Comparison of ENCODE assay signal across 16 cellular contexts in the genomic region with DNA sequence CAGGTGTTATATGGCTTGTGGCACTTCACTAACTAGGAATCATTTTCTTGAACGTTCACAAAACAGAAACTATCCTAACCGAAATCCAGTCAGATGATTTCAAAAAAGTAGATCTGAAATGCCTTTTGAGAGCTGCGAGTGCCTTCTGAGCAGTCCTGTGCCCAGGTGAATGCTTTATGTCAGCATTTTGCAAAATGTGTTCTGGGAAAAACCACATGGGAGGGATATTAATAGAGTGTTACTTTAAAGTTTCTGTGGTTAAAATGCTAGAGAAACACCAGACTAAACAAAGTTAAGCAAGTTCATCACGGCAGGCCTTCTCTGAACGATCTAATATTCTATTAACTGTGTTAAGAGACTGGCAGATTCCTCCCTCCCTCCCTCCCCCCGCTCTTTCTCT. TPM values are rescaled to one million over a fixed set of nuclear protein-coding genes. Genes with fewer than 3 reads are reported as not detected.
A peak's percentile ranks its signal among the peaks of the same experiment; 100 is the strongest.
DNase-seq lines count a peak whose midpoint lies in the region; ATAC-seq, FAIRE-seq and TF ChIP-seq lines count a peak whose summit lies in the region.
"Had no signal": no experiment of that assay in that cellular context is flagged by ENCODE, and none has a peak within 500 bp of the region (broad histone marks: within the 10 kb centered on the region; RNA-seq: fewer than 3 reads in every experiment).

No MANE protein-coding gene starts in this region.

- SMC1A ChIA-PET in GM12878 (lab: Charles Lee; ENCODE audit: uncharacterized antibody, unreplicated experiment): no interaction called here

- peaks cover 20% of the 10 kb centered on the region for H3K4me1 ChIP-seq in GM12878 (ENCODE audit: control insufficient read depth, insufficient read depth, low read length)
- H3K4me1 ChIP-seq: breast epithelium had no signal

- POLR2A ChIA-PET in GM12878 (lab: Charles Lee): no interaction called here

- ATAC-seq in GM12878 (no peak), GM18520 (IDR thresholded peaks at IDR 0.05; ENCODE audit: unreplicated experiment) (no peak), GM18517 (IDR thresholded peaks at IDR 0.05; ENCODE audit: unreplicated experiment) (no peak)
- ATAC-seq: esophagus mucosa, GM23338 had no signal

- peaks cover 29% of the 10 kb centered on the region for H3K4me1 Mint-ChIP-seq in activated naive CD4-positive, alpha-beta T cell treated with anti-CD3 and anti-CD28 coated beads, Interleukin-2, amount 50 U/mL, for 24 hours
- H3K4me1 Mint-ChIP-seq in type B pancreatic cell (ENCODE audit: unreplicated experiment): peaks cover 5% of the 10 kb centered on the region

- in situ Hi-C loops in GM12878 (cut with MboI): no loop called here

- no peak overlapping the region for H3K27ac ChIP-seq in GM12878 (ENCODE audit: control insufficient read depth, insufficient read depth)
- H3K27ac ChIP-seq: breast epithelium had no signal

- BruUV-seq in GM12878 (replicated peaks; lab: Mats Ljungman, UMichigan): no TSS peak

- CTCF ChIA-PET in GM12878 (lab: Yijun Ruan, JAX): interaction anchor here (1.0 kb wide), 1 partner anchor 156 kb away, joined by 4 read pairs; no protein-coding TSS in a partner anchor

- no peaks in the 10 kb centered on the region for H3K79me2 ChIP-seq in GM12878 (ENCODE audit: control insufficient read depth, insufficient read depth, low read length)

- DNase-seq in activated naive CD4-positive, alpha-beta T cell treated with anti-CD3 and anti-CD28 coated beads, Interleukin-2, amount 50 U/mL, for 16 hours: no peak
- DNase-seq in RPMI8226: peak; percentile 90
- no peak for DNase-seq in GM12878 (ENCODE audit: low read depth, low spot score)
- no peak for DNase-seq in type B pancreatic cell (ENCODE audit: extremely low spot score, unreplicated experiment)
- no peak for DNase-seq in NCI-H2171 (lab: John Stamatoyannopoulos, UW)
- DNase-seq: activated gamma-delta T cell, KG1, NCI-H1694 treated with DMSO at 0.1 percent for 48 hours, NCI-H446, SHP77 treated with DMSO at 0.1 percent for 48 hours had no signal

- TF ChIP-seq RAD21 in GM12878 (IDR thresholded peaks at IDR 0.05; ENCODE audit: insufficient read depth, low read depth, low read length): no peak

- H3K27me3 Mint-ChIP-seq in activated naive CD4-positive, alpha-beta T cell treated with anti-CD3 and anti-CD28 coated beads, Interleukin-2, amount 50 U/mL, for 24 hours: no peaks in the 10 kb centered on the region
- peaks cover 9% of the 10 kb centered on the region for H3K27me3 Mint-ChIP-seq in type B pancreatic cell

- RAD21 ChIA-PET in GM12878 (lab: Charles Lee; ENCODE audit: unreplicated experiment): no interaction called here

- no peaks in the 10 kb centered on the region for H3K36me3 ChIP-seq in GM12878 (ENCODE audit: control insufficient read depth in 2 of 2, insufficient read depth in 2 of 2, low read length in 1 of 2)
- H3K36me3 ChIP-seq: breast epithelium had no signal

- H3K4me3 Mint-ChIP-seq in activated naive CD4-positive, alpha-beta T cell treated with anti-CD3 and anti-CD28 coated beads, Interleukin-2, amount 50 U/mL, for 24 hours: peak overlapping the region; percentile 85
- H3K4me3 Mint-ChIP-seq in type B pancreatic cell: peak overlapping the region; percentile 31
- H3K4me3 Mint-ChIP-seq: GM23338 had no signal

- FAIRE-seq in GM12878 (lab: Jason Lieb, UNC): no peak

- H3K9me3 ChIP-seq in GM12878 (replicated peaks; ENCODE audit: control insufficient read depth, insufficient read depth, low read length): no peaks in the 10 kb centered on the region; the same call in 2 of the 3 replicates
- H3K9me3 ChIP-seq: breast epithelium had no signal

- TF ChIP-seq CTCF in GM12878 (IDR thresholded peaks at IDR 0.05 in 2 of 3, conservative IDR thresholded peaks at IDR 0.05 in 1 of 3; ENCODE audit: control insufficient read depth in 2 of 3, extremely low read depth in 1 of 3, insufficient read depth in 1 of 3, low read depth in 3 of 3, low read length in 3 of 3) (no peak), type B pancreatic cell (conservative IDR thresholded peaks at IDR 0.05) (no peak)

- intact Hi-C loops in GM12878 (cut with micrococcal nuclease; ENCODE audit: unreplicated experiment): loop anchor here (5.0 kb wide), 2 partner anchors 76 to 144 kb away; no protein-coding TSS in a partner anchor

- H3K27me3 ChIP-seq in GM12878 (replicated peaks in 1 of 2; ENCODE audit: control insufficient read depth in 2 of 2, insufficient read depth in 2 of 2, low read length in 1 of 2): no peaks in the 10 kb centered on the region
- H3K27me3 ChIP-seq: breast epithelium had no signal

- H3K4me2 ChIP-seq in GM12878 (ENCODE audit: control insufficient read depth, insufficient read depth): peak overlapping the region; percentile 63; the same call in 1 of the 2 replicates
- H3K4me2 ChIP-seq: GM23338 had no signal

- no peak for TF ChIP-seq EP300 in GM12878 (IDR thresholded peaks at IDR 0.05; ENCODE audit: borderline replicate concordance in 1 of 2, control insufficient read depth in 1 of 2, low read depth in 2 of 2, low read length in 2 of 2)

- WGBS in GM12878 (ENCODE audit: insufficient coverage, insufficient replicate concordance, low lambda C conversion rate, missing lambda C conversion rate): 33% methylated on average over 6 of the region's 6 CpGs

- H3K36me3 Mint-ChIP-seq in activated naive CD4-positive, alpha-beta T cell treated with anti-CD3 and anti-CD28 coated beads, Interleukin-2, amount 50 U/mL, for 24 hours: no peaks in the 10 kb centered on the region
- no peaks in the 10 kb centered on the region for H3K36me3 Mint-ChIP-seq in type B pancreatic cell

- no peaks in the 10 kb centered on the region for H4K20me1 ChIP-seq in GM12878 (ENCODE audit: control insufficient read depth, insufficient read depth)

- H3K9me3 Mint-ChIP-seq in activated naive CD4-positive, alpha-beta T cell treated with anti-CD3 and anti-CD28 coated beads, Interleukin-2, amount 50 U/mL, for 24 hours: no peaks in the 10 kb centered on the region
- H3K9me3 Mint-ChIP-seq in type B pancreatic cell: no peaks in the 10 kb centered on the region
- H3K9me3 Mint-ChIP-seq: GM23338 had no signal

- TF ChIP-seq POLR2A in GM12878 (IDR thresholded peaks at IDR 0.05; ENCODE audit: low read depth, low read length): no peak

- peak overlapping the region; percentile 93 for H3K27ac Mint-ChIP-seq in activated naive CD4-positive, alpha-beta T cell treated with anti-CD3 and anti-CD28 coated beads, Interleukin-2, amount 50 U/mL, for 24 hours
- H3K27ac Mint-ChIP-seq in type B pancreatic cell: no peak overlapping the region
- H3K27ac Mint-ChIP-seq: GM23338 had no signal

- no peak overlapping the region for H3K4me3 ChIP-seq in GM12878
- H3K4me3 ChIP-seq: breast epithelium, GM23338 had no signal

- no peak overlapping the region for H3K9ac ChIP-seq in GM12878 (ENCODE audit: control insufficient read depth, insufficient read depth, low read length)

- peak overlapping the region; percentile 42; the same call in 1 of the 2 replicates for H2AFZ ChIP-seq in GM12878 (ENCODE audit: control insufficient read depth, low read depth, low read length)
- H2AFZ ChIP-seq: GM23338 had no signal

TF ChIP-seq in GM12878, 131 proteins besides CTCF, POLR2A, EP300 and RAD21:
- TF ChIP-seq RUNX3 (IDR thresholded peaks at IDR 0.05; ENCODE audit: low read length): peak; percentile 46; the same call in 1 of the 2 replicates
- no peak for TF ChIP-seq TCF7 (IDR thresholded peaks at IDR 0.05; ENCODE audit: borderline replicate concordance)
- TF ChIP-seq NFIC (IDR thresholded peaks at IDR 0.05; ENCODE audit: low read depth, low read length): 0 out of 2 replicates have a peak, but pooled peaks have one; percentile 6

RNA-seq across cellular contexts. Expression of a gene that starts 15.8 kb away (rescaled TPM):
- total RNA-seq in GM12878 (2013; cell fraction: nucleolus; rRNA removed): 15.6 and 18.2 TPM in 2 replicates
- total RNA-seq in GM12878 (2014; rRNA removed) (3.8 and 4.7 TPM in 2 replicates), GM12878 (2014; rRNA removed; fragmentation: Illumina TruSeq; extraction: Trizol) (4.4 and 6.0 TPM in 2 replicates), GM12878 (2021) (5.6 and 6.2 TPM in 2 replicates), type B pancreatic cell (ENCODE audit: low replicate concordance) (5.1 and 5.5 TPM in 2 replicates)
- 1.9 TPM for polyA plus RNA-seq in GM12878 (2011; ENCODE audit: low read depth)
- polyA plus RNA-seq in GM12878 (2011; rRNA removed) (1.1 and 1.7 TPM in 2 replicates), GM12878 (2014; fragmentation: Illumina TruSeq; extraction: Trizol) (5.3 and 5.5 TPM in 2 replicates), GM12878 (2014; fragmentation: Nextera tagmentation; extraction: Ambion mirVana) (1 to 10 TPM; 3.0 to 4.1 TPM), GM12878 (2014; rRNA removed) (6.3 and 7.7 TPM in 2 replicates), GM12878 (2016; fragmentation: Nextera tagmentation; extraction: Ambion mirVana) (10 to 100 TPM in 1 of 2 experiments, 1 to 10 TPM in 1; 9.1 to 10.6 TPM)
- polyA plus RNA-seq in GM12878 (2011; cell fraction: cytosol; rRNA removed): 0.46 and 0.57 TPM in 2 replicates
- polyA plus RNA-seq in GM12878 (2011; cell fraction: nucleus; rRNA removed): 0.22 and 0.66 TPM in 2 replicates
- 5.6 and 6.8 TPM in 2 replicates for polyA plus RNA-seq in GM12878 (2012)
- polyA minus RNA-seq in GM12878 (2011; rRNA and poly(A)+ RNA removed): 0.29 and 0.46 TPM in 2 replicates
- polyA minus RNA-seq in GM12878 (2011; cell fraction: cytosol; rRNA and poly(A)+ RNA removed): not detected in 2 replicates
- polyA minus RNA-seq in GM12878 (2011; cell fraction: nucleus; rRNA and poly(A)+ RNA removed): 0.19 and 0.36 TPM in 2 replicates
